Comparison of ENCODE assay signal across 1 cellular context in the genomic region with DNA sequence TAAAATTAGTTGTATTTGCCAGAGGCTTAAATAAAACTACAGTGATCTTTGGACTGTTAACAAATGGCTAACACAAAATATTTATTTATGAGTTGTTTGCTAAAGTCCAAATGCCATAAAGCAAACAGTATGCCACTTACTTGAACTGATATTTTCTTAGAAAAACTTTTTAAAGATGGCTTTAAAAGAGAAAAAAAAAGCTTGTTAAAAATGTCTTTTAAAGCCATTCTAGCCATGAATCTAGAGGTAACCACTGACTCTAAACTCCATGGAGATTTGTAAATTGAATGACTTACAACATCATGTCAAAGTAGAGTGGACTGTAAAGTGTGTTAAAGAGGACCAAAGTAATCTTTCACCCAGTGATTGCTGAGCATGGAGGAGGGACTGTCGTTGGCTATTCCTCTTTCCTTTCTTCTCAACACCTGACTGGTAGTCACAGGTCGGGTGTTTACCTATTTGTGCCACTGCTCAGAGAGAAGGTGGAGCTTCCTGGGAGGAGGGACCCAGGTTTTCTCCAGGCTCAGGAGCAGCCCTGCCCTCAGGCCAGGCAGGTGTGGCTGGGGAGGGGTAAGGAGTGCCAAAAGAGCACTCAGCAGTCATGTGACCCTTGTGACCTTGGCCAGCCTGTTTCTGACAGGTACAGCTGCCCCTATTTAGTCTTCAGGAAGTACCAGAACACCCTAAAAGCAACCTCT.
TF ChIP-seq lines count a peak whose summit lies in the region.

No MANE protein-coding gene starts in this region.

TF ChIP-seq in HepG2, 621 proteins besides CTCF, POLR2A, EP300 and RAD21 (continued from another document and continues in another):
- TF ChIP-seq, protein P1, sequence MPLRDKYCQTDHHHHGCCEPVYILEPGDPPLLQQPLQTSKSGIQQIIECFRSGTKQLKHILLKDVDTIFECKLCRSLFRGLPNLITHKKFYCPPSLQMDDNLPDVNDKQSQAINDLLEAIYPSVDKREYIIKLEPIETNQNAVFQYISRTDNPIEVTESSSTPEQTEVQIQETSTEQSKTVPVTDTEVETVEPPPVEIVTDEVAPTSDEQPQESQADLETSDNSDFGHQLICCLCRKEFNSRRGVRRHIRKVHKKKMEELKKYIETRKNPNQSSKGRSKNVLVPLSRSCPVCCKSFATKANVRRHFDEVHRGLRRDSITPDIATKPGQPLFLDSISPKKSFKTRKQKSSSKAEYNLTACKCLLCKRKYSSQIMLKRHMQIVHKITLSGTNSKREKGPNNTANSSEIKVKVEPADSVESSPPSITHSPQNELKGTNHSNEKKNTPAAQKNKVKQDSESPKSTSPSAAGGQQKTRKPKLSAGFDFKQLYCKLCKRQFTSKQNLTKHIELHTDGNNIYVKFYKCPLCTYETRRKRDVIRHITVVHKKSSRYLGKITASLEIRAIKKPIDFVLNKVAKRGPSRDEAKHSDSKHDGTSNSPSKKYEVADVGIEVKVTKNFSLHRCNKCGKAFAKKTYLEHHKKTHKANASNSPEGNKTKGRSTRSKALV (CRISPR knock-in tag; IDR thresholded peaks at IDR 0.05) = no peak
- TF ChIP-seq, protein P2, sequence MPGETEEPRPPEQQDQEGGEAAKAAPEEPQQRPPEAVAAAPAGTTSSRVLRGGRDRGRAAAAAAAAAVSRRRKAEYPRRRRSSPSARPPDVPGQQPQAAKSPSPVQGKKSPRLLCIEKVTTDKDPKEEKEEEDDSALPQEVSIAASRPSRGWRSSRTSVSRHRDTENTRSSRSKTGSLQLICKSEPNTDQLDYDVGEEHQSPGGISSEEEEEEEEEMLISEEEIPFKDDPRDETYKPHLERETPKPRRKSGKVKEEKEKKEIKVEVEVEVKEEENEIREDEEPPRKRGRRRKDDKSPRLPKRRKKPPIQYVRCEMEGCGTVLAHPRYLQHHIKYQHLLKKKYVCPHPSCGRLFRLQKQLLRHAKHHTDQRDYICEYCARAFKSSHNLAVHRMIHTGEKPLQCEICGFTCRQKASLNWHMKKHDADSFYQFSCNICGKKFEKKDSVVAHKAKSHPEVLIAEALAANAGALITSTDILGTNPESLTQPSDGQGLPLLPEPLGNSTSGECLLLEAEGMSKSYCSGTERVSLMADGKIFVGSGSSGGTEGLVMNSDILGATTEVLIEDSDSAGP (CRISPR knock-in tag; IDR thresholded peaks at IDR 0.05; ENCODE audit: borderline replicate concordance) = no peak
- TF ChIP-seq, protein P3, sequence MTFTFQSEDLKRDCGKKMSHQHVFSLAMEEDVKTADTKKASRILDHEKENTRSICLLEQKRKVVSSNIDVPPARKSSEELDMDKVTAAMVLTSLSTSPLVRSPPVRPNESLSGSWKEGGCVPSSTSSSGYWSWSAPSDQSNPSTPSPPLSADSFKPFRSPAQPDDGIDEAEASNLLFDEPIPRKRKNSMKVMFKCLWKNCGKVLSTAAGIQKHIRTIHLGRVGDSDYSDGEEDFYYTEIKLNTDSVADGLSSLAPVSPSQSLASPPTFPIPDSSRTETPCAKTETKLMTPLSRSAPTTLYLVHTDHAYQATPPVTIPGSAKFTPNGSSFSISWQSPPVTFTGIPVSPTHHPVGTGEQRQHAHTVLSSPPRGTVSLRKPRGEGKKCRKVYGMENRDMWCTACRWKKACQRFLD (CRISPR knock-in tag; IDR thresholded peaks at IDR 0.05; ENCODE audit: borderline replicate concordance) = no peak
- TF ChIP-seq ZNF558 (CRISPR knock-in tag; IDR thresholded peaks at IDR 0.05; ENCODE audit: borderline replicate concordance) = no peak
- TF ChIP-seq ZFP36L2 (CRISPR knock-in tag; IDR thresholded peaks at IDR 0.05) = no peak; the same call in 1 of the 2 replicates
- TF ChIP-seq, protein P4, sequence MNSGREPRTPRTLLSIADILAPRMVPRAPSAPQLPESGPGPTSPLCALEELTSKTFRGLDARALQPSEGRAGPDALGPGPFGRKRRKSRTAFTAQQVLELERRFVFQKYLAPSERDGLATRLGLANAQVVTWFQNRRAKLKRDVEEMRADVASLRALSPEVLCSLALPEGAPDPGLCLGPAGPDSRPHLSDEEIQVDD (CRISPR knock-in tag; IDR thresholded peaks at IDR 0.05; ENCODE audit: borderline replicate concordance) = no peak
- no peak for TF ChIP-seq GABPA (IDR thresholded peaks at IDR 0.05; ENCODE audit: low read depth, low read length)
- TF ChIP-seq GABPA (CRISPR knock-in tag; IDR thresholded peaks at IDR 0.05; ENCODE audit: low read depth) = peak; percentile 23; the same call in 1 of the 2 replicates
- TF ChIP-seq ARID2 (CRISPR knock-in tag; IDR thresholded peaks at IDR 0.05; ENCODE audit: borderline replicate concordance) = no peak
- TF ChIP-seq REL (CRISPR knock-in tag; conservative IDR thresholded peaks at IDR 0.05) = no peak
- TF ChIP-seq, protein P5, sequence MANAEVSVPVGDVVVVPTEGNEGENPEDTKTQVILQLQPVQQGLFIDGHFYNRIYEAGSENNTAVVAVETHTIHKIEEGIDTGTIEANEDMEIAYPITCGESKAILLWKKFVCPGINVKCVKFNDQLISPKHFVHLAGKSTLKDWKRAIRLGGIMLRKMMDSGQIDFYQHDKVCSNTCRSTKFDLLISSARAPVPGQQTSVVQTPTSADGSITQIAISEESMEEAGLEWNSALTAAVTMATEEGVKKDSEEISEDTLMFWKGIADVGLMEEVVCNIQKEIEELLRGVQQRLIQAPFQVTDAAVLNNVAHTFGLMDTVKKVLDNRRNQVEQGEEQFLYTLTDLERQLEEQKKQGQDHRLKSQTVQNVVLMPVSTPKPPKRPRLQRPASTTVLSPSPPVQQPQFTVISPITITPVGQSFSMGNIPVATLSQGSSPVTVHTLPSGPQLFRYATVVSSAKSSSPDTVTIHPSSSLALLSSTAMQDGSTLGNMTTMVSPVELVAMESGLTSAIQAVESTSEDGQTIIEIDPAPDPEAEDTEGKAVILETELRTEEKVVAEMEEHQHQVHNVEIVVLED (CRISPR knock-in tag; IDR thresholded peaks at IDR 0.05; ENCODE audit: borderline replicate concordance) = no peak
- no peak for TF ChIP-seq ZNF891 (CRISPR knock-in tag; IDR thresholded peaks at IDR 0.05)
- TF ChIP-seq, protein P6, sequence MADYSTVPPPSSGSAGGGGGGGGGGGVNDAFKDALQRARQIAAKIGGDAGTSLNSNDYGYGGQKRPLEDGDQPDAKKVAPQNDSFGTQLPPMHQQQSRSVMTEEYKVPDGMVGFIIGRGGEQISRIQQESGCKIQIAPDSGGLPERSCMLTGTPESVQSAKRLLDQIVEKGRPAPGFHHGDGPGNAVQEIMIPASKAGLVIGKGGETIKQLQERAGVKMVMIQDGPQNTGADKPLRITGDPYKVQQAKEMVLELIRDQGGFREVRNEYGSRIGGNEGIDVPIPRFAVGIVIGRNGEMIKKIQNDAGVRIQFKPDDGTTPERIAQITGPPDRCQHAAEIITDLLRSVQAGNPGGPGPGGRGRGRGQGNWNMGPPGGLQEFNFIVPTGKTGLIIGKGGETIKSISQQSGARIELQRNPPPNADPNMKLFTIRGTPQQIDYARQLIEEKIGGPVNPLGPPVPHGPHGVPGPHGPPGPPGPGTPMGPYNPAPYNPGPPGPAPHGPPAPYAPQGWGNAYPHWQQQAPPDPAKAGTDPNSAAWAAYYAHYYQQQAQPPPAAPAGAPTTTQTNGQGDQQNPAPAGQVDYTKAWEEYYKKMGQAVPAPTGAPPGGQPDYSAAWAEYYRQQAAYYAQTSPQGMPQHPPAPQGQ (CRISPR knock-in tag; IDR thresholded peaks at IDR 0.05; ENCODE audit: borderline replicate concordance) = no peak
- no peak for TF ChIP-seq ZNF232 (CRISPR knock-in tag; IDR thresholded peaks at IDR 0.05; ENCODE audit: borderline replicate concordance)
- no peak for TF ChIP-seq JUND (CRISPR knock-in tag; IDR thresholded peaks at IDR 0.05)
- TF ChIP-seq, protein P7, sequence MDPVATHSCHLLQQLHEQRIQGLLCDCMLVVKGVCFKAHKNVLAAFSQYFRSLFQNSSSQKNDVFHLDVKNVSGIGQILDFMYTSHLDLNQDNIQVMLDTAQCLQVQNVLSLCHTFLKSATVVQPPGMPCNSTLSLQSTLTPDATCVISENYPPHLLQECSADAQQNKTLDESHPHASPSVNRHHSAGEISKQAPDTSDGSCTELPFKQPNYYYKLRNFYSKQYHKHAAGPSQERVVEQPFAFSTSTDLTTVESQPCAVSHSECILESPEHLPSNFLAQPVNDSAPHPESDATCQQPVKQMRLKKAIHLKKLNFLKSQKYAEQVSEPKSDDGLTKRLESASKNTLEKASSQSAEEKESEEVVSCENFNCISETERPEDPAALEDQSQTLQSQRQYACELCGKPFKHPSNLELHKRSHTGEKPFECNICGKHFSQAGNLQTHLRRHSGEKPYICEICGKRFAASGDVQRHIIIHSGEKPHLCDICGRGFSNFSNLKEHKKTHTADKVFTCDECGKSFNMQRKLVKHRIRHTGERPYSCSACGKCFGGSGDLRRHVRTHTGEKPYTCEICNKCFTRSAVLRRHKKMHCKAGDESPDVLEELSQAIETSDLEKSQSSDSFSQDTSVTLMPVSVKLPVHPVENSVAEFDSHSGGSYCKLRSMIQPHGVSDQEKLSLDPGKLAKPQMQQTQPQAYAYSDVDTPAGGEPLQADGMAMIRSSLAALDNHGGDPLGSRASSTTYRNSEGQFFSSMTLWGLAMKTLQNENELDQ (CRISPR knock-in tag; IDR thresholded peaks at IDR 0.05; ENCODE audit: borderline replicate concordance) = no peak
- TF ChIP-seq SAFB2 (CRISPR knock-in tag; IDR thresholded peaks at IDR 0.05; ENCODE audit: borderline replicate concordance, low read depth) = no peak; the same call in 1 of the 2 replicates
- TF ChIP-seq ZEB1 (IDR thresholded peaks at IDR 0.05; ENCODE audit: insufficient replicate concordance, low read depth) = peak; percentile 96
- no peak for TF ChIP-seq ISX (CRISPR knock-in tag; conservative IDR thresholded peaks at IDR 0.05)
- TF ChIP-seq IRX3 (CRISPR knock-in tag; IDR thresholded peaks at IDR 0.05; ENCODE audit: borderline replicate concordance, low read depth) = no peak
- TF ChIP-seq MTF1 (CRISPR knock-in tag; IDR thresholded peaks at IDR 0.05) = no peak
- TF ChIP-seq ZNF329 (CRISPR knock-in tag; IDR thresholded peaks at IDR 0.05; ENCODE audit: low read depth) = no peak
- no peak for TF ChIP-seq ZNF720 (CRISPR knock-in tag; IDR thresholded peaks at IDR 0.05)
- TF ChIP-seq, protein P8, sequence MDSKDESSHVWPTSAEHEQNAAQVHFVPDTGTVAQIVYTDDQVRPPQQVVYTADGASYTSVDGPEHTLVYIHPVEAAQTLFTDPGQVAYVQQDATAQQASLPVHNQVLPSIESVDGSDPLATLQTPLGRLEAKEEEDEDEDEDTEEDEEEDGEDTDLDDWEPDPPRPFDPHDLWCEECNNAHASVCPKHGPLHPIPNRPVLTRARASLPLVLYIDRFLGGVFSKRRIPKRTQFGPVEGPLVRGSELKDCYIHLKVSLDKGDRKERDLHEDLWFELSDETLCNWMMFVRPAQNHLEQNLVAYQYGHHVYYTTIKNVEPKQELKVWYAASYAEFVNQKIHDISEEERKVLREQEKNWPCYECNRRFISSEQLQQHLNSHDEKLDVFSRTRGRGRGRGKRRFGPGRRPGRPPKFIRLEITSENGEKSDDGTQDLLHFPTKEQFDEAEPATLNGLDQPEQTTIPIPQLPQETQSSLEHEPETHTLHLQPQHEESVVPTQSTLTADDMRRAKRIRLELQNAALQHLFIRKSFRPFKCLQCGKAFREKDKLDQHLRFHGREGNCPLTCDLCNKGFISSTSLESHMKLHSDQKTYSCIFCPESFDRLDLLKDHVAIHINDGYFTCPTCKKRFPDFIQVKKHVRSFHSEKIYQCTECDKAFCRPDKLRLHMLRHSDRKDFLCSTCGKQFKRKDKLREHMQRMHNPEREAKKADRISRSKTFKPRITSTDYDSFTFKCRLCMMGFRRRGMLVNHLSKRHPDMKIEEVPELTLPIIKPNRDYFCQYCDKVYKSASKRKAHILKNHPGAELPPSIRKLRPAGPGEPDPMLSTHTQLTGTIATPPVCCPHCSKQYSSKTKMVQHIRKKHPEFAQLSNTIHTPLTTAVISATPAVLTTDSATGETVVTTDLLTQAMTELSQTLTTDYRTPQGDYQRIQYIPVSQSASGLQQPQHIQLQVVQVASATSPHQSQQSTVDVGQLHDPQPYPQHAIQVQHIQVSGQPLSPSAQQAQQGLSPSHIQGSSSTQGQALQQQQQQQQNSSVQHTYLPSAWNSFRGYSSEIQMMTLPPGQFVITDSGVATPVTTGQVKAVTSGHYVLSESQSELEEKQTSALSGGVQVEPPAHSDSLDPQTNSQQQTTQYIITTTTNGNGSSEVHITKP (CRISPR knock-in tag; IDR thresholded peaks at IDR 0.05; ENCODE audit: low read depth) = 0 out of 2 replicates have a peak, but pooled peaks have one; percentile 51
- no peak for TF ChIP-seq ZNF446 (CRISPR knock-in tag; IDR thresholded peaks at IDR 0.05)
- no peak for TF ChIP-seq SMARCE1 (IDR thresholded peaks at IDR 0.05; ENCODE audit: borderline replicate concordance)
- no peak; the same call in 1 of the 2 replicates for TF ChIP-seq YEATS4 (CRISPR knock-in tag; IDR thresholded peaks at IDR 0.05; ENCODE audit: borderline replicate concordance)
- TF ChIP-seq PRPF4 (IDR thresholded peaks at IDR 0.05; ENCODE audit: low read depth, low read length, poor library complexity, severe bottlenecking) = no peak
- TF ChIP-seq ZNF562 (CRISPR knock-in tag; IDR thresholded peaks at IDR 0.05; ENCODE audit: borderline replicate concordance) = no peak
- TF ChIP-seq KDM3A (CRISPR knock-in tag; IDR thresholded peaks at IDR 0.05; ENCODE audit: low read depth) = no peak
- TF ChIP-seq KDM6A (CRISPR knock-in tag; IDR thresholded peaks at IDR 0.05; ENCODE audit: low read depth) = peak; percentile 60; the same call in 1 of the 2 replicates
- no peak for TF ChIP-seq ZIK1 (CRISPR knock-in tag; IDR thresholded peaks at IDR 0.05; ENCODE audit: borderline replicate concordance, low read depth)
- no peak for TF ChIP-seq ZNF567 (CRISPR knock-in tag; IDR thresholded peaks at IDR 0.05; ENCODE audit: borderline replicate concordance)
- TF ChIP-seq ZNF761 (CRISPR knock-in tag; conservative IDR thresholded peaks at IDR 0.05) = no peak
- TF ChIP-seq ZNF660 (CRISPR knock-in tag; IDR thresholded peaks at IDR 0.05; ENCODE audit: borderline replicate concordance, low read depth) = no peak
- TF ChIP-seq, protein P9, sequence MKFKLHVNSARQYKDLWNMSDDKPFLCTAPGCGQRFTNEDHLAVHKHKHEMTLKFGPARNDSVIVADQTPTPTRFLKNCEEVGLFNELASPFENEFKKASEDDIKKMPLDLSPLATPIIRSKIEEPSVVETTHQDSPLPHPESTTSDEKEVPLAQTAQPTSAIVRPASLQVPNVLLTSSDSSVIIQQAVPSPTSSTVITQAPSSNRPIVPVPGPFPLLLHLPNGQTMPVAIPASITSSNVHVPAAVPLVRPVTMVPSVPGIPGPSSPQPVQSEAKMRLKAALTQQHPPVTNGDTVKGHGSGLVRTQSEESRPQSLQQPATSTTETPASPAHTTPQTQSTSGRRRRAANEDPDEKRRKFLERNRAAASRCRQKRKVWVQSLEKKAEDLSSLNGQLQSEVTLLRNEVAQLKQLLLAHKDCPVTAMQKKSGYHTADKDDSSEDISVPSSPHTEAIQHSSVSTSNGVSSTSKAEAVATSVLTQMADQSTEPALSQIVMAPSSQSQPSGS (CRISPR knock-in tag; IDR thresholded peaks at IDR 0.05) = no peak
- no peak for TF ChIP-seq AGO2 (optimal IDR thresholded peaks at IDR 0.05; ENCODE audit: low read depth, low read length)
- no peak for TF ChIP-seq ZNF274 (CRISPR knock-in tag; IDR thresholded peaks at IDR 0.05)
- TF ChIP-seq STAG1 (CRISPR knock-in tag; IDR thresholded peaks at IDR 0.05) = no peak
- TF ChIP-seq NCOA5 (CRISPR knock-in tag; IDR thresholded peaks at IDR 0.05) = no peak
- no peak for TF ChIP-seq CHCHD3 (CRISPR knock-in tag; IDR thresholded peaks at IDR 0.05)
- no peak for TF ChIP-seq ZNF510 (CRISPR knock-in tag; IDR thresholded peaks at IDR 0.05; ENCODE audit: low read depth)
